In the genomic region with DNA sequence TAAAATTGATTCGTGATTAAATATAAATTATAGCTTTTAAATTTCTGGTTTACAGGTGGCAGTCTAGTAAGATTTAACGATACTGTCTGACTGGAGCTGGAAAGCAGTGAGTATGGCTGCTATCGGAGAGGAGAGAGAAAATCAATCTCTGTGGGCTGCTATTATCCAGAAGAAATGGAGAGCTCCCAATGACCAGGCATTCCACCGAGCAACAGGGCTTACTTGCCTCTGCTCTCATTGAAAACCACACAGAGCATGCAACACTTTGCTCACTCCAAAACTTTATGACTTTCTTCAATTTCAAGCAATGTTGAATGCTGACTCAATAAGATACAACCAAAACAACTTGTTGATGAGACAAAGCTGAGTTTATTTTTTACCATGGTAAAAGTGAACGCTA, we compare ENCODE assay signal across 13 cellular contexts.
"Had no signal": no experiment of that assay in that cellular context is flagged by ENCODE, and none has a peak within 500 bp of the region (broad histone marks: within the 10 kb centered on the region; RNA-seq: fewer than 3 reads in every experiment).

No MANE protein-coding gene starts in this region.

- H3K9me3 ChIP-seq: neutrophil had no signal

- H3K79me2 ChIP-seq: parathyroid adenoma had no signal

- H3K36me3 ChIP-seq: neutrophil had no signal

- H3K36me3 Mint-ChIP-seq: activated CD4-positive, alpha-beta memory T cell treated with anti-CD3 and anti-CD28 coated beads for 36 hours; activated CD8-positive, alpha-beta memory T cell treated with anti-CD3 and anti-CD28 coated beads, Interleukin-2, amount 10 ng/mL, durations not matched to agents 7 days and 5 days; activated naive CD4-positive, alpha-beta T cell treated with anti-CD3 and anti-CD28 coated beads, Interleukin-2, amount 10 ng/mL, durations not matched to agents 7 days and 5 days; mesothelial cell of epicardium; stimulated activated effector memory CD8-positive, alpha-beta T cell treated with anti-CD3 and anti-CD28 coated beads, Interleukin-12 subunit alpha, Interleukin-12 subunit beta, amount 100 ng/mL, for 72 hours had no signal

- H3K4me1 ChIP-seq: parathyroid adenoma had no signal

- H3K4me1 Mint-ChIP-seq: activated CD4-positive, alpha-beta T cell treated with anti-CD3 and anti-CD28 coated beads for 36 hours; activated CD8-positive, alpha-beta memory T cell treated with anti-CD3 and anti-CD28 coated beads, Interleukin-2, amount 10 ng/mL, durations not matched to agents 7 days and 5 days; activated naive CD4-positive, alpha-beta T cell treated with anti-CD3 and anti-CD28 coated beads, Interleukin-2, amount 10 ng/mL, durations not matched to agents 7 days and 5 days; mesothelial cell of epicardium; stimulated activated effector memory CD8-positive, alpha-beta T cell treated with anti-CD3 and anti-CD28 coated beads, Interleukin-12 subunit alpha, Interleukin-12 subunit beta, amount 100 ng/mL, for 72 hours had no signal

- H3K27me3 Mint-ChIP-seq: activated CD4-positive, alpha-beta memory T cell treated with anti-CD3 and anti-CD28 coated beads for 36 hours; activated CD4-positive, alpha-beta T cell treated with anti-CD3 and anti-CD28 coated beads for 36 hours; activated CD8-positive, alpha-beta memory T cell treated with anti-CD3 and anti-CD28 coated beads, Interleukin-2, amount 10 ng/mL, durations not matched to agents 7 days and 5 days; activated naive CD4-positive, alpha-beta T cell treated with anti-CD3 and anti-CD28 coated beads, Interleukin-2, amount 10 ng/mL, durations not matched to agents 7 days and 5 days had no signal

- H2AFZ ChIP-seq: parathyroid adenoma had no signal

- DNase-seq: activated CD4-positive, alpha-beta memory T cell treated with anti-CD3 and anti-CD28 coated beads for 36 hours; activated CD4-positive, alpha-beta T cell treated with anti-CD3 and anti-CD28 coated beads for 36 hours; activated CD8-positive, alpha-beta memory T cell treated with anti-CD3 and anti-CD28 coated beads, Interleukin-2, amount 10 ng/mL, durations not matched to agents 7 days and 5 days; activated naive CD4-positive, alpha-beta T cell treated with anti-CD3 and anti-CD28 coated beads, Interleukin-2, amount 10 ng/mL, durations not matched to agents 7 days and 5 days; activated T-cell treated with anti-CD3 and anti-CD28 coated beads, Interleukin-2, amount 50 U/mL, for 1 hour; dorsolateral prefrontal cortex had no signal

- H3K27ac Mint-ChIP-seq: activated CD4-positive, alpha-beta memory T cell treated with anti-CD3 and anti-CD28 coated beads for 36 hours; activated CD4-positive, alpha-beta T cell treated with anti-CD3 and anti-CD28 coated beads for 36 hours; activated CD8-positive, alpha-beta memory T cell treated with anti-CD3 and anti-CD28 coated beads, Interleukin-2, amount 10 ng/mL, durations not matched to agents 7 days and 5 days; activated naive CD4-positive, alpha-beta T cell treated with anti-CD3 and anti-CD28 coated beads, Interleukin-2, amount 10 ng/mL, durations not matched to agents 7 days and 5 days; activated T-helper 2 cell treated with anti-CD3 and anti-CD28 coated beads, Interferon-gamma antibody, Interleukin-2, Interleukin-4, amounts not matched to agents 10 μg/mL and 5 μg/mL and 100 μg/mL, durations not matched to agents 14 hours and 24 hours and 36 hours; mesothelial cell of epicardium; stimulated activated effector memory CD8-positive, alpha-beta T cell treated with anti-CD3 and anti-CD28 coated beads, Interleukin-12 subunit alpha, Interleukin-12 subunit beta, amount 100 ng/mL, for 72 hours had no signal

- H3K27me3 ChIP-seq: dorsolateral prefrontal cortex, neutrophil had no signal

- H3K4me3 Mint-ChIP-seq: activated CD4-positive, alpha-beta memory T cell treated with anti-CD3 and anti-CD28 coated beads for 36 hours; activated CD4-positive, alpha-beta T cell treated with anti-CD3 and anti-CD28 coated beads for 36 hours; activated CD8-positive, alpha-beta memory T cell treated with anti-CD3 and anti-CD28 coated beads, Interleukin-2, amount 10 ng/mL, durations not matched to agents 7 days and 5 days; activated naive CD4-positive, alpha-beta T cell treated with anti-CD3 and anti-CD28 coated beads, Interleukin-2, amount 10 ng/mL, durations not matched to agents 7 days and 5 days; mesothelial cell of epicardium; stimulated activated effector memory CD8-positive, alpha-beta T cell treated with anti-CD3 and anti-CD28 coated beads, Interleukin-12 subunit alpha, Interleukin-12 subunit beta, amount 100 ng/mL, for 72 hours had no signal

- H3K27ac ChIP-seq: dorsolateral prefrontal cortex, neutrophil, parathyroid adenoma, VCaP had no signal

- H3K9ac ChIP-seq: parathyroid adenoma had no signal

- H3K4me3 ChIP-seq: dorsolateral prefrontal cortex, lung had no signal
